12 cellular contexts compared by ENCODE assay signal in genomic region chr19:50447750-50448149, GRCh38. TPM values are rescaled to one million over a fixed set of nuclear protein-coding genes. Genes with fewer than 3 reads are reported as not detected.
"Had no signal": no experiment of that assay in that cellular context is flagged by ENCODE, and none has a peak within 500 bp of the region (broad histone marks: within the 10 kb centered on the region; RNA-seq: fewer than 3 reads in every experiment).

No MANE protein-coding gene starts in this region.

- H3K27ac Mint-ChIP-seq: GM23338, H9, HFFc6 had no signal

- H3K4me1 ChIP-seq: HAP-1 had no signal

- H3K4me3 Mint-ChIP-seq: GM23338, H9, HFFc6 had no signal

- DNase-seq: GM23248, GOT3, H7, H9, HCEC 1CT, HFFc6 had no signal

- H3K36me3 ChIP-seq: HAP-1 had no signal

- FAIRE-seq: H1, H54 had no signal

- H3K4me1 Mint-ChIP-seq: GM23338 had no signal

- H3K9me3 ChIP-seq: HAP-1 had no signal

- H2AFZ ChIP-seq: GM23248, GM23338 had no signal

- ATAC-seq: GM23338, HCT116 had no signal

- H3K9ac ChIP-seq: GM23248 had no signal

- H3K27ac ChIP-seq: GM23248 had no signal

- H3K4me2 ChIP-seq: GM23338 had no signal

- H3K4me3 ChIP-seq: GM23248, GM23338, HAP-1 had no signal

RNA-seq across cellular contexts. Expression of gene MYBPC2, which starts 15.1 kb away (rescaled TPM):
- total RNA-seq: GM23248, H4, HFFc6 had no signal
- polyA plus RNA-seq: GM23248 had no signal

RNA-seq across cellular contexts. Expression of gene GARIN5A, which starts 28.9 kb away (rescaled TPM):
- total RNA-seq: GM23248 had no signal

RNA-seq across cellular contexts. Expression of gene SPIB, which starts 29.0 kb away (rescaled TPM):
- total RNA-seq: GM23248, HFFc6 had no signal
- polyA plus RNA-seq: GM23248 had no signal
